ENCODE assay signal across 21 cellular contexts in genomic region chr15:32826685-32827084, GRCh38.
"Had no signal": no experiment of that assay in that cellular context is flagged by ENCODE, and none has a peak within 500 bp of the region (broad histone marks: within the 10 kb centered on the region; RNA-seq: fewer than 3 reads in every experiment).

No MANE protein-coding gene starts in this region.

- H3K4me3 Mint-ChIP-seq: activated B cell treated with CpG ODN at 0.5 μM for 24 hours; activated CD4-positive, alpha-beta memory T cell treated with anti-CD3 and anti-CD28 coated beads for 36 hours; activated CD4-positive, alpha-beta T cell treated with anti-CD3 and anti-CD28 coated beads, Interleukin-2, amount 10 ng/mL, durations not matched to agents 7 days and 5 days; activated naive CD4-positive, alpha-beta T cell treated with anti-CD3 and anti-CD28 coated beads, Interleukin-2, amount 10 ng/mL, durations not matched to agents 7 days and 5 days; activated naive CD8-positive, alpha-beta T cell treated with anti-CD3 and anti-CD28 coated beads for 36 hours; activated T-helper 17 cell treated with anti-CD3 and anti-CD28 coated beads, Interleukin-2, amount 50 U/mL, for 72 hours; T-helper 1 cell treated with Interleukin-12 subunit alpha and Interleukin-12 subunit beta and Interleukin-4 antibody, amounts not matched to agents 30 μg/mL and 1 μg/mL, for 36 hours had no signal

- H3K27me3 ChIP-seq: adrenal gland had no signal

- H3K27me3 Mint-ChIP-seq: activated naive CD4-positive, alpha-beta T cell treated with anti-CD3 and anti-CD28 coated beads, Interleukin-2, amount 10 ng/mL, durations not matched to agents 7 days and 5 days; activated T-helper 17 cell treated with anti-CD3 and anti-CD28 coated beads, Interleukin-2, amount 50 U/mL, for 72 hours had no signal

- H3K4me1 Mint-ChIP-seq: activated B cell treated with CpG ODN at 0.5 μM for 24 hours; activated CD4-positive, alpha-beta T cell treated with anti-CD3 and anti-CD28 coated beads, Interleukin-2, amount 10 ng/mL, durations not matched to agents 7 days and 5 days; activated naive CD4-positive, alpha-beta T cell treated with anti-CD3 and anti-CD28 coated beads, Interleukin-2, amount 10 ng/mL, durations not matched to agents 7 days and 5 days; activated naive CD8-positive, alpha-beta T cell treated with anti-CD3 and anti-CD28 coated beads for 36 hours; activated T-helper 17 cell treated with anti-CD3 and anti-CD28 coated beads, Interleukin-2, amount 50 U/mL, for 72 hours had no signal

- H3K27ac ChIP-seq: adrenal gland had no signal

- H3K9me3 Mint-ChIP-seq: activated B cell treated with CpG ODN at 0.5 μM for 24 hours; activated CD4-positive, alpha-beta memory T cell treated with anti-CD3 and anti-CD28 coated beads for 36 hours; activated CD4-positive, alpha-beta T cell treated with anti-CD3 and anti-CD28 coated beads, Interleukin-2, amount 10 ng/mL, durations not matched to agents 7 days and 5 days; activated naive CD4-positive, alpha-beta T cell treated with anti-CD3 and anti-CD28 coated beads, Interleukin-2, amount 10 ng/mL, durations not matched to agents 7 days and 5 days; activated naive CD8-positive, alpha-beta T cell treated with anti-CD3 and anti-CD28 coated beads for 36 hours; activated T-helper 17 cell treated with anti-CD3 and anti-CD28 coated beads, Interleukin-2, amount 50 U/mL, for 72 hours; T-helper 1 cell treated with Interleukin-12 subunit alpha and Interleukin-12 subunit beta and Interleukin-4 antibody, amounts not matched to agents 30 μg/mL and 1 μg/mL, for 36 hours had no signal

- H3K9me3 ChIP-seq: adrenal gland had no signal

- H3K36me3 Mint-ChIP-seq: activated CD4-positive, alpha-beta memory T cell treated with anti-CD3 and anti-CD28 coated beads for 36 hours; activated naive CD4-positive, alpha-beta T cell treated with anti-CD3 and anti-CD28 coated beads, Interleukin-2, amount 10 ng/mL, durations not matched to agents 7 days and 5 days; activated naive CD8-positive, alpha-beta T cell treated with anti-CD3 and anti-CD28 coated beads for 36 hours had no signal

- H3K4me3 ChIP-seq: adrenal gland had no signal

- H3K27ac Mint-ChIP-seq: activated B cell treated with CpG ODN at 0.5 μM for 24 hours; activated CD4-positive, alpha-beta memory T cell treated with anti-CD3 and anti-CD28 coated beads for 36 hours; activated CD4-positive, alpha-beta T cell treated with anti-CD3 and anti-CD28 coated beads, Interleukin-2, amount 10 ng/mL, durations not matched to agents 7 days and 5 days; activated naive CD4-positive, alpha-beta T cell treated with anti-CD3 and anti-CD28 coated beads, Interleukin-2, amount 10 ng/mL, durations not matched to agents 7 days and 5 days; activated naive CD8-positive, alpha-beta T cell treated with anti-CD3 and anti-CD28 coated beads for 36 hours; activated T-helper 17 cell treated with anti-CD3 and anti-CD28 coated beads, Interleukin-2, amount 50 U/mL, for 72 hours; T-helper 1 cell treated with Interleukin-12 subunit alpha and Interleukin-12 subunit beta and Interleukin-4 antibody, amounts not matched to agents 30 μg/mL and 1 μg/mL, for 36 hours had no signal

- H3K4me1 ChIP-seq: adrenal gland had no signal

- FAIRE-seq: bronchial epithelial cell, RCC 7860 had no signal

- DNase-seq: activated B cell treated with CpG ODN at 0.5 μM for 24 hours; activated CD4-positive, alpha-beta memory T cell treated with anti-CD3 and anti-CD28 coated beads for 36 hours; activated CD4-positive, alpha-beta T cell treated with anti-CD3 and anti-CD28 coated beads, Interleukin-2, amount 10 ng/mL, durations not matched to agents 7 days and 5 days; activated CD8-positive, alpha-beta memory T cell treated with anti-CD3 and anti-CD28 coated beads for 24 hours; activated gamma-delta T cell treated with Interleukin-2 at 50 U/mL for 16 hours; activated naive CD4-positive, alpha-beta T cell treated with anti-CD3 and anti-CD28 coated beads, Interleukin-2, amount 10 ng/mL, durations not matched to agents 7 days and 5 days; activated naive CD8-positive, alpha-beta T cell treated with anti-CD3 and anti-CD28 coated beads for 36 hours; activated T-cell treated with anti-CD3 and anti-CD28 coated beads, Interleukin-2, amount 50 U/mL, for 48 hours; adrenal gland; anterior cingulate cortex; central memory CD4-positive, alpha-beta T cell; MM.1S; NCI-H1105; NCI-H1694 treated with DMSO at 0.1 percent for 48 hours; NCI-H2029 treated with DMSO at 0.1 percent for 48 hours; NCI-H524; SHP77 had no signal

- ATAC-seq: activated T-helper 17 cell treated with anti-CD3 and anti-CD28 coated beads, Interleukin-2, amount 50 U/mL, for 72 hours had no signal

- H3K36me3 ChIP-seq: adrenal gland had no signal
